In genomic region chr5:176883700-176884570, GRCh38 we compare ENCODE assay signal across 18 cellular contexts. TPM values are rescaled to one million over a fixed set of nuclear protein-coding genes. Genes with fewer than 3 reads are reported as not detected.
"Had no signal": no experiment of that assay in that cellular context is flagged by ENCODE, and none has a peak within 500 bp of the region (broad histone marks: within the 10 kb centered on the region; RNA-seq: fewer than 3 reads in every experiment).

No MANE protein-coding gene starts in this region.

- H3K36me3 ChIP-seq: thyroid gland, uterus had no signal

- H3K4me1 ChIP-seq: left lung, thyroid gland, uterus had no signal

- H3K9me3 ChIP-seq: left lung, thyroid gland, uterus had no signal

- DNase-seq: activated CD4-positive, alpha-beta T cell treated with anti-CD3 and anti-CD28 coated beads, Interleukin-2, amount 10 ng/mL, durations not matched to agents 24 days and 14 days; activated CD8-positive, alpha-beta memory T cell treated with anti-CD3 and anti-CD28 coated beads, Interleukin-2, amount 50 U/mL, for 4 hours; activated CD8-positive, alpha-beta T cell treated with anti-CD3 and anti-CD28 coated beads, Interleukin-2, amount 10 ng/mL, durations not matched to agents 7 days and 5 days; activated gamma-delta T cell; activated T-cell treated with anti-CD3 and anti-CD28 coated beads, Interleukin-2, amount 50 U/mL, for 48 hours; caudate nucleus; T-helper 17 cell; thyroid gland; uterus had no signal

- H3K9me3 Mint-ChIP-seq: activated CD4-positive, alpha-beta T cell treated with anti-CD3 and anti-CD28 coated beads, Interleukin-2, amount 10 ng/mL, durations not matched to agents 24 days and 14 days; activated naive CD4-positive, alpha-beta T cell treated with anti-CD3 and anti-CD28 coated beads, Interleukin-2, amount 50 U/mL, for 72 hours; natural killer cell treated with Interleukin-12 subunit alpha and Interleukin-12 subunit beta and Interleukin-15 and Interleukin-18, amount 100 ng/mL, for 72 hours; stimulated activated memory B cell treated with anti-CD40 and anti-IgM and Interleukin-4, amounts not matched to agents 10 μg/mL and 1 μg/mL and 100 μg/mL, for 72 hours; WTC11 had no signal

- H3K27ac Mint-ChIP-seq: activated CD4-positive, alpha-beta T cell treated with anti-CD3 and anti-CD28 coated beads, Interleukin-2, amount 10 ng/mL, durations not matched to agents 24 days and 14 days; activated naive CD4-positive, alpha-beta T cell treated with anti-CD3 and anti-CD28 coated beads, Interleukin-2, amount 50 U/mL, for 72 hours; natural killer cell treated with Interleukin-12 subunit alpha and Interleukin-12 subunit beta and Interleukin-15 and Interleukin-18, amount 100 ng/mL, for 72 hours; stimulated activated memory B cell treated with anti-CD40 and anti-IgM and Interleukin-4, amounts not matched to agents 10 μg/mL and 1 μg/mL and 100 μg/mL, for 72 hours; T-helper 17 cell; WTC11 had no signal

- H3K4me3 ChIP-seq: hepatocyte, left lung, thyroid gland, uterus had no signal

- H3K4me3 Mint-ChIP-seq: activated CD4-positive, alpha-beta T cell treated with anti-CD3 and anti-CD28 coated beads, Interleukin-2, amount 10 ng/mL, durations not matched to agents 24 days and 14 days; activated CD8-positive, alpha-beta T cell treated with anti-CD3 and anti-CD28 coated beads, Interleukin-2, amount 10 ng/mL, durations not matched to agents 7 days and 5 days; natural killer cell treated with Interleukin-12 subunit alpha and Interleukin-12 subunit beta and Interleukin-15 and Interleukin-18, amount 100 ng/mL, for 72 hours; stimulated activated memory B cell treated with anti-CD40 and anti-IgM and Interleukin-4, amounts not matched to agents 10 μg/mL and 1 μg/mL and 100 μg/mL, for 72 hours; T-helper 17 cell; WTC11 had no signal

- H3K36me3 Mint-ChIP-seq: activated naive CD4-positive, alpha-beta T cell treated with anti-CD3 and anti-CD28 coated beads, Interleukin-2, amount 50 U/mL, for 72 hours; natural killer cell treated with Interleukin-12 subunit alpha and Interleukin-12 subunit beta and Interleukin-15 and Interleukin-18, amount 100 ng/mL, for 72 hours; stimulated activated memory B cell treated with anti-CD40 and anti-IgM and Interleukin-4, amounts not matched to agents 10 μg/mL and 1 μg/mL and 100 μg/mL, for 72 hours; WTC11 had no signal

- H3K4me1 Mint-ChIP-seq: WTC11 had no signal

- H3K79me2 ChIP-seq: hepatocyte had no signal

- H3K27ac ChIP-seq: hepatocyte, left lung, thyroid gland, uterus had no signal

- H3K27me3 ChIP-seq: hepatocyte, thyroid gland, uterus had no signal

- ATAC-seq: activated CD8-positive, alpha-beta T cell treated with anti-CD3 and anti-CD28 coated beads, Interleukin-2, amount 10 ng/mL, durations not matched to agents 7 days and 5 days; activated naive CD4-positive, alpha-beta T cell treated with anti-CD3 and anti-CD28 coated beads, Interleukin-2, amount 50 U/mL, for 72 hours; esophagus mucosa; left lung; natural killer cell treated with Interleukin-12 subunit alpha and Interleukin-12 subunit beta and Interleukin-15 and Interleukin-18, amount 100 ng/mL, for 72 hours; stimulated activated memory B cell treated with anti-CD40 and anti-IgM and Interleukin-4, amounts not matched to agents 10 μg/mL and 1 μg/mL and 100 μg/mL, for 72 hours; T-helper 17 cell; WTC11 had no signal

- H3K27me3 Mint-ChIP-seq: activated CD4-positive, alpha-beta T cell treated with anti-CD3 and anti-CD28 coated beads, Interleukin-2, amount 10 ng/mL, durations not matched to agents 24 days and 14 days; natural killer cell treated with Interleukin-12 subunit alpha and Interleukin-12 subunit beta and Interleukin-15 and Interleukin-18, amount 100 ng/mL, for 72 hours had no signal

- H2AFZ ChIP-seq: hepatocyte had no signal

- H3K4me2 ChIP-seq: hepatocyte had no signal

RNA-seq across cellular contexts. Expression of gene HK3, which starts 15.2 kb away (rescaled TPM):
- total RNA-seq: activated CD8-positive, alpha-beta T cell treated with anti-CD3 and anti-CD28 coated beads, Interleukin-2, amount 10 ng/mL, durations not matched to agents 7 days and 5 days; osteocyte had no signal
- polyA plus RNA-seq: hepatocyte, keratinocyte had no signal
